Comparison of ENCODE assay signal across 2 cellular contexts in genomic region chr14:64970041-64970440, GRCh38.
TF ChIP-seq lines count a peak whose summit lies in the region.

No MANE protein-coding gene starts in this region.

TF ChIP-seq in GM23338, 12 proteins besides CTCF, POLR2A, EP300 and RAD21:
- TF ChIP-seq CREB1 (CRISPR knock-in tag; IDR thresholded peaks at IDR 0.05; ENCODE audit: low read depth) (no peak), ETS1 (IDR thresholded peaks at IDR 0.05) (no peak), JUNB (IDR thresholded peaks at IDR 0.05; ENCODE audit: unreplicated experiment) (no peak), EZH2phosphoT487 (IDR thresholded peaks at IDR 0.05; ENCODE audit: unreplicated experiment) (no peak), NANOG (IDR thresholded peaks at IDR 0.05; ENCODE audit: borderline replicate concordance) (no peak)
- TF ChIP-seq, protein P1, sequence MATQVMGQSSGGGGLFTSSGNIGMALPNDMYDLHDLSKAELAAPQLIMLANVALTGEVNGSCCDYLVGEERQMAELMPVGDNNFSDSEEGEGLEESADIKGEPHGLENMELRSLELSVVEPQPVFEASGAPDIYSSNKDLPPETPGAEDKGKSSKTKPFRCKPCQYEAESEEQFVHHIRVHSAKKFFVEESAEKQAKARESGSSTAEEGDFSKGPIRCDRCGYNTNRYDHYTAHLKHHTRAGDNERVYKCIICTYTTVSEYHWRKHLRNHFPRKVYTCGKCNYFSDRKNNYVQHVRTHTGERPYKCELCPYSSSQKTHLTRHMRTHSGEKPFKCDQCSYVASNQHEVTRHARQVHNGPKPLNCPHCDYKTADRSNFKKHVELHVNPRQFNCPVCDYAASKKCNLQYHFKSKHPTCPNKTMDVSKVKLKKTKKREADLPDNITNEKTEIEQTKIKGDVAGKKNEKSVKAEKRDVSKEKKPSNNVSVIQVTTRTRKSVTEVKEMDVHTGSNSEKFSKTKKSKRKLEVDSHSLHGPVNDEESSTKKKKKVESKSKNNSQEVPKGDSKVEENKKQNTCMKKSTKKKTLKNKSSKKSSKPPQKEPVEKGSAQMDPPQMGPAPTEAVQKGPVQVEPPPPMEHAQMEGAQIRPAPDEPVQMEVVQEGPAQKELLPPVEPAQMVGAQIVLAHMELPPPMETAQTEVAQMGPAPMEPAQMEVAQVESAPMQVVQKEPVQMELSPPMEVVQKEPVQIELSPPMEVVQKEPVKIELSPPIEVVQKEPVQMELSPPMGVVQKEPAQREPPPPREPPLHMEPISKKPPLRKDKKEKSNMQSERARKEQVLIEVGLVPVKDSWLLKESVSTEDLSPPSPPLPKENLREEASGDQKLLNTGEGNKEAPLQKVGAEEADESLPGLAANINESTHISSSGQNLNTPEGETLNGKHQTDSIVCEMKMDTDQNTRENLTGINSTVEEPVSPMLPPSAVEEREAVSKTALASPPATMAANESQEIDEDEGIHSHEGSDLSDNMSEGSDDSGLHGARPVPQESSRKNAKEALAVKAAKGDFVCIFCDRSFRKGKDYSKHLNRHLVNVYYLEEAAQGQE (IDR thresholded peaks at IDR 0.05; ENCODE audit: unreplicated experiment): no peak

TF ChIP-seq in neural cell, 6 proteins besides CTCF, POLR2A, EP300 and RAD21:
- TF ChIP-seq, protein P1 (IDR thresholded peaks at IDR 0.05; ENCODE audit: borderline replicate concordance): no peak
- TF ChIP-seq TAF1 (IDR thresholded peaks at IDR 0.05; ENCODE audit: low read depth): no peak
- TF ChIP-seq MXI1 (conservative IDR thresholded peaks at IDR 0.05; ENCODE audit: poor library complexity, severe bottlenecking): no peak
- no peak for TF ChIP-seq SMC3 (conservative IDR thresholded peaks at IDR 0.05; ENCODE audit: poor library complexity)
- no peak for TF ChIP-seq POLR2AphosphoS5 (IDR thresholded peaks at IDR 0.05)
- TF ChIP-seq EZH2 (IDR thresholded peaks at IDR 0.05; ENCODE audit: borderline replicate concordance, insufficient read depth, low read length, poor library complexity, severe bottlenecking): no peak
